8 cellular contexts compared by ENCODE assay signal in genomic region chr19:3970808-3971598, GRCh38. TPM values are rescaled to one million over a fixed set of nuclear protein-coding genes. Genes with fewer than 3 reads are reported as not detected.
DNase-seq lines count a peak whose midpoint lies in the region; ATAC-seq, FAIRE-seq and TF ChIP-seq lines count a peak whose summit lies in the region.

Gene DAPK3, minus strand, starts transcription at chr19:3971099. Its CDS starts 1,364 bp downstream, at chr19:3969735.

- POLR2A ChIA-PET in AG04449 (lab: Yijun Ruan, JAX), result interaction anchor here (0.6 to 6.1 kb wide), 6 partner anchors 8 to 349 kb away, joined by 3 to 266 read pairs (median 4); partner anchors contain the start of gene EEF2

- TF ChIP-seq CTCF in AG04449 (IDR thresholded peaks at IDR 0.05; ENCODE audit: insufficient read depth, low read length, missing control alignments) (no peak), WI38 (IDR thresholded peaks at IDR 0.05; ENCODE audit: low read depth, low read length) (no peak), bronchial epithelial cell (IDR thresholded peaks at IDR 0.05; ENCODE audit: insufficient read depth, low read length, severe bottlenecking) (no peak)

- H3K27me3 ChIP-seq in bronchial epithelial cell (ENCODE audit: control insufficient read depth, insufficient read depth, low read length), result no peaks in the 10 kb centered on the region

- ATAC-seq in GM18907 (IDR thresholded peaks at IDR 0.05; ENCODE audit: unreplicated experiment), result peak; percentile 92
- peak; percentile 91 for ATAC-seq in HG03159 (IDR thresholded peaks at IDR 0.05; ENCODE audit: unreplicated experiment)

- FAIRE-seq in bronchial epithelial cell (lab: Jason Lieb, UNC), result no peak

- H3K36me3 ChIP-seq in bronchial epithelial cell (ENCODE audit: control insufficient read depth, insufficient read depth, low read length), result peaks cover 24% of the 10 kb centered on the region

- CTCF ChIA-PET in AG04449 (lab: Yijun Ruan, JAX), result interaction anchor here (1.3 to 5.5 kb wide), 3 partner anchors 9 to 17 kb away, joined by 3 to 37 read pairs (median 12); partner anchors contain the start of gene EEF2

- DNase-seq in AG04449 (ENCODE audit: low read depth, low spot score) (peak; percentile 85), NCI-H2227 treated with DMSO at 0.1 percent for 48 hours (lab: John Stamatoyannopoulos, UW) (peak; percentile 94), bronchial epithelial cell (ENCODE audit: low read depth) (peak; percentile 96), iPS-NIHi7 (ENCODE audit: extremely low spot score) (peak; percentile 93), smooth muscle cell of the brain vasculature (ENCODE audit: low read depth, low spot score) (peak; percentile 93)

- H3K4me3 ChIP-seq in AG04449 (ENCODE audit: low read depth, low read length), result peak within 1 kb of the TSS; percentile 97
- peak within 1 kb of the TSS; percentile 92 for H3K4me3 ChIP-seq in WI38 (ENCODE audit: low read depth, low read length)
- peak within 1 kb of the TSS; percentile 96 for H3K4me3 ChIP-seq in bronchial epithelial cell (ENCODE audit: low read depth, low read length)

RNA-seq across cellular contexts. Expression of gene DAPK3, which starts in this region (rescaled TPM):
- 105 and 128 TPM in 2 replicates for total RNA-seq in bronchial epithelial cell

Comparison
In these comparisons a context has a peak if more than half of its experiments do, and no peak if none do; other contexts are left out.
1. Peak in every context shown above with its lines: DNase-seq, ATAC-seq and H3K4me3 ChIP-seq.